26 cellular contexts compared by ENCODE assay signal in the genomic region with DNA sequence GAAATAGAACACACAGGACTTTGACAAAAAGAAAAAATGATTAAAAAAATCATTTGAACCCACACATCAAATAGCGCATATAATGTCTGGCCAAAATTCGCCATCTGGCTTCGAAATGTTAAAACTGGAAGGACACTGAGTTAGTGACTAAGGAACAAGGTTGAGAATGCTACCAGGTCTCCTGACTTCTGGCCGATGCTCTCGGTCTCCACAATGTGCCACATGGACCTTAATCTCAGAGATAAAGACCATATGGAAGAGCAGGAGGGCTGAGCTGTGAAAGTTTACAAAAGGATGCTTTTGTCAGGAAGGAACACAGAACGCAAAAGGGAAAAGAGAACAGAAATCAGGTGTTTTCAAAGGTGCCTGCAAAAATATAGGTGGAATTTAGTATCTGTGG. TPM values are rescaled to one million over a fixed set of nuclear protein-coding genes. Genes with fewer than 3 reads are reported as not detected.
"Had no signal": no experiment of that assay in that cellular context is flagged by ENCODE, and none has a peak within 500 bp of the region (broad histone marks: within the 10 kb centered on the region; RNA-seq: fewer than 3 reads in every experiment).

No MANE protein-coding gene starts in this region.

- H3K4me3 ChIP-seq: coronary artery, dorsolateral prefrontal cortex, esophagus squamous epithelium, gastrocnemius medialis, heart right ventricle, left lung, lower lobe of right lung, mucosa of descending colon had no signal

- FAIRE-seq: colon, endothelial cell of umbilical vein, islet of Langerhans, keratinocyte had no signal

- H3K36me3 ChIP-seq: esophagus squamous epithelium, gastrocnemius medialis, heart right ventricle, left lung, lower lobe of right lung had no signal

- H3K27me3 ChIP-seq: dorsolateral prefrontal cortex, esophagus squamous epithelium, gastrocnemius medialis, left lung had no signal

- H3K9me3 Mint-ChIP-seq: mesothelial cell of epicardium had no signal

- H3K9me3 ChIP-seq: esophagus squamous epithelium, gastrocnemius medialis, heart right ventricle, left lung, lower lobe of right lung, mucosa of descending colon had no signal

- H3K36me3 Mint-ChIP-seq: naive B cell had no signal

- H3K4me1 ChIP-seq: esophagus squamous epithelium, gastrocnemius medialis, heart right ventricle, left lung, lower lobe of right lung had no signal

- ATAC-seq: gastrocnemius medialis, heart right ventricle, left cardiac atrium, left lung, left ventricle myocardium superior, lower lobe of right lung, mucosa of descending colon had no signal

- DNase-seq: dermis blood vessel endothelial cell; dorsolateral prefrontal cortex; effector CD4-positive, alpha-beta T cell; effector memory CD4-positive, alpha-beta T cell; esophagus squamous epithelium; foreskin fibroblast; foreskin melanocyte; gastrocnemius medialis; glutamatergic neuron; head of caudate nucleus; heart right ventricle; hippocampal formation; left cardiac atrium; left lung; left ventricle myocardium superior; lower lobe of right lung; mesenchymal stem cell; mucosa of descending colon; naive B cell had no signal

- H3K4me3 Mint-ChIP-seq: mesothelial cell of epicardium, naive B cell had no signal

- H3K27ac Mint-ChIP-seq: mesothelial cell of epicardium, naive B cell had no signal

- H3K27ac ChIP-seq: coronary artery, esophagus squamous epithelium, gastrocnemius medialis, heart right ventricle, left lung, lower lobe of right lung had no signal

- H3K4me1 Mint-ChIP-seq: mesothelial cell of epicardium, naive B cell had no signal

RNA-seq across cellular contexts. Expression of gene FAXC, which starts 54.7 kb away (rescaled TPM):
- total RNA-seq: left ventricle myocardium superior, mesenteric fat pad had no signal
